ENCODE assay signal across 10 cellular contexts in the genomic region with DNA sequence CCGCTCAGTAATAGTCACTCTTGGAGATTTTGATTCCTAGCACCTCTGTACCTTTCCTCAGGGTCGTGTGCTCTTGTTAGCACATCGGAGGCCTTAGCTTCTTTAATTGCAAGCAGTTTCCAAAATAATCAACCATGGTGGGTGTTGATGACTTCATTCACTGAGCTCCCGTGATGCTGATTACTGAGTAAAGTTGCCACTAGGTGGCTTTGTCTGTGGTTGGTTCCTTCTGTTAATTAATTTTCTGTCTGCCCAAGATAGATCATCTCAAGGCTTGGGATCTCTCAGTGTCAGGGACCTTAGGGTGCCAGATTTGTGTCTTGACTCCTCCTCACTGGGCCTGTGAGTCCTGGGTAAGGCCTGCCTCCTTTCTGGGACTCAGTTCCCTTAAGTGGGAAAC. TPM values are rescaled to one million over a fixed set of nuclear protein-coding genes. Genes with fewer than 3 reads are reported as not detected.
DNase-seq lines count a peak whose midpoint lies in the region; ATAC-seq and TF ChIP-seq lines count a peak whose summit lies in the region.
"Had no signal": no experiment of that assay in that cellular context is flagged by ENCODE, and none has a peak within 500 bp of the region (broad histone marks: within the 10 kb centered on the region; RNA-seq: fewer than 3 reads in every experiment).

No MANE protein-coding gene starts in this region.

- H3K4me1 ChIP-seq in right atrium auricular region: no peaks in the 10 kb centered on the region

- H3K4me3 ChIP-seq in right atrium auricular region: no peak overlapping the region

- H3K27me3 ChIP-seq in right atrium auricular region: no peaks in the 10 kb centered on the region

- ATAC-seq in HG03135 (IDR thresholded peaks at IDR 0.05; ENCODE audit: unreplicated experiment) (no peak), HG02870 (IDR thresholded peaks at IDR 0.05; ENCODE audit: unreplicated experiment) (no peak)
- ATAC-seq: left lobe of liver had no signal

- H3K27ac ChIP-seq in right atrium auricular region: no peak overlapping the region

- H3K9me3 Mint-ChIP-seq in brain (peaks cover 0 to 5% (median 5%) of the 10 kb centered on the region in 5 experiments), neural crest cell (peaks cover 2% of the 10 kb centered on the region)

- peaks cover 50% of the 10 kb centered on the region for H3K36me3 ChIP-seq in right atrium auricular region

- H3K27ac Mint-ChIP-seq in brain (peak overlapping the region in 3 of 5 experiments; percentile 17 to 47 (median 46)), neural crest cell (ENCODE audit: unreplicated experiment) (no peak overlapping the region)
- H3K27ac Mint-ChIP-seq: activated naive CD8-positive, alpha-beta T cell had no signal

- no peaks in the 10 kb centered on the region for H3K9me3 ChIP-seq in right atrium auricular region

- TF ChIP-seq CTCF in brain (conservative IDR thresholded peaks at IDR 0.05) (no peak), neural crest cell (conservative IDR thresholded peaks at IDR 0.05) (peak; percentile 46), right atrium auricular region (IDR thresholded peaks at IDR 0.05) (no peak)

- H3K4me1 Mint-ChIP-seq in brain: peaks cover 16% of the 10 kb centered on the region
- peaks cover 3% of the 10 kb centered on the region for H3K4me1 Mint-ChIP-seq in neural crest cell

- H3K4me3 Mint-ChIP-seq in brain (no peak overlapping the region), neural crest cell (no peak overlapping the region)
- H3K4me3 Mint-ChIP-seq: activated naive CD8-positive, alpha-beta T cell had no signal

- DNase-seq in DMS53 (lab: John Stamatoyannopoulos, UW) (peak; percentile 24), DMS53 treated with DMSO at 0.1 percent for 48 hours (lab: John Stamatoyannopoulos, UW; ENCODE audit: unreplicated experiment) (no peak), MV-4-11 (lab: John Stamatoyannopoulos, UW) (peak; percentile 30), neural crest cell (ENCODE audit: low read depth, low spot score) (no peak), right atrium auricular region (ENCODE audit: low spot score) (no peak)

- H3K27me3 Mint-ChIP-seq in brain (no peaks in the 10 kb centered on the region), neural crest cell (ENCODE audit: low read depth) (no peaks in the 10 kb centered on the region)
- H3K27me3 Mint-ChIP-seq: activated naive CD8-positive, alpha-beta T cell had no signal

- peaks cover 53% of the 10 kb centered on the region for H3K36me3 Mint-ChIP-seq in brain
- peaks cover 20% of the 10 kb centered on the region for H3K36me3 Mint-ChIP-seq in neural crest cell (ENCODE audit: low read depth)

RNA-seq across cellular contexts. Expression of gene PTPN11, which starts 54.3 kb away (rescaled TPM):
- polyA plus RNA-seq in brain (ENCODE audit: insufficient read depth, low read depth, low replicate concordance): 32.7 TPM
- total RNA-seq in neural crest cell (91.8 and 92.1 TPM in 2 replicates), right atrium auricular region (10 to 100 TPM; 70.8 to 97.9 TPM)

Comparison
In these comparisons a context has a peak if more than half of its experiments do, and no peak if none do; other contexts are left out.
1. DNase-seq: peak in DMS53 (single experiment) and MV-4-11 (single experiment); none in DMS53 treated with DMSO at 0.1 percent for 48 hours (single experiment), neural crest cell (single experiment) and right atrium auricular region (single experiment).